In genomic region chr6:16737389-16737788, GRCh38 we compare ENCODE assay signal across 8 cellular contexts. TPM values are rescaled to one million over a fixed set of nuclear protein-coding genes. Genes with fewer than 3 reads are reported as not detected.
DNase-seq lines count a peak whose midpoint lies in the region; ATAC-seq and TF ChIP-seq lines count a peak whose summit lies in the region.

No MANE protein-coding gene starts in this region.

- no peak for TF ChIP-seq CTCF in WERI-Rb-1 (IDR thresholded peaks at IDR 0.05; ENCODE audit: low read depth, low read length)

- H3K4me3 ChIP-seq in skeletal muscle tissue (ENCODE audit: low read length in 3 of 3) (no peak overlapping the region), WERI-Rb-1 (ENCODE audit: low read depth, low read length) (no peak overlapping the region)

- no peaks in the 10 kb centered on the region for H3K9me3 Mint-ChIP-seq in activated naive CD8-positive, alpha-beta T cell treated with anti-CD3 and anti-CD28 coated beads, Interleukin-2, amount 50 U/mL, for 24 hours

- H3K27ac Mint-ChIP-seq in activated naive CD8-positive, alpha-beta T cell treated with anti-CD3 and anti-CD28 coated beads, Interleukin-2, amount 50 U/mL, for 24 hours = peak overlapping the region; percentile 59

- H3K27me3 Mint-ChIP-seq in activated naive CD8-positive, alpha-beta T cell treated with anti-CD3 and anti-CD28 coated beads, Interleukin-2, amount 50 U/mL, for 24 hours = no peaks in the 10 kb centered on the region

- no peak for ATAC-seq in activated naive CD8-positive, alpha-beta T cell treated with anti-CD3 and anti-CD28 coated beads, Interleukin-2, amount 50 U/mL, for 24 hours
- ATAC-seq in left ventricle myocardium superior (peak; percentile 51), HG02840 (IDR thresholded peaks at IDR 0.05; ENCODE audit: low FRiP score, unreplicated experiment) (no peak)

- H3K36me3 Mint-ChIP-seq in activated naive CD8-positive, alpha-beta T cell treated with anti-CD3 and anti-CD28 coated beads, Interleukin-2, amount 50 U/mL, for 24 hours (ENCODE audit: low read depth) = peaks cover 36% of the 10 kb centered on the region

- H3K36me3 ChIP-seq in skeletal muscle tissue (ENCODE audit: control insufficient read depth in 3 of 3, insufficient read depth in 3 of 3, low read length in 3 of 3) (no peaks in the 10 kb centered on the region), WERI-Rb-1 (no peaks in the 10 kb centered on the region)

- H3K4me1 ChIP-seq in skeletal muscle tissue (ENCODE audit: control insufficient read depth in 3 of 3, insufficient read depth in 3 of 3, low read length in 3 of 3) = peaks cover 31 to 47% (median 31%) of the 10 kb centered on the region in 3 donors

- H3K27me3 ChIP-seq in skeletal muscle tissue (ENCODE audit: control insufficient read depth in 3 of 3, insufficient read depth in 3 of 3, low read length in 3 of 3) (no peaks in the 10 kb centered on the region), WERI-Rb-1 (ENCODE audit: insufficient read depth, low read depth, severe bottlenecking) (no peaks in the 10 kb centered on the region)

- H3K9ac ChIP-seq in skeletal muscle tissue (ENCODE audit: low read depth in 1 of 3, low read length in 3 of 3) = peak overlapping the region in 1 of 3 donors; percentile 16

- no peak overlapping the region for H3K4me3 Mint-ChIP-seq in activated naive CD8-positive, alpha-beta T cell treated with anti-CD3 and anti-CD28 coated beads, Interleukin-2, amount 50 U/mL, for 24 hours

- DNase-seq in HT-29 (ENCODE audit: low spot score) = peak; percentile 20
- no peak for DNase-seq in activated naive CD8-positive, alpha-beta T cell treated with anti-CD3 and anti-CD28 coated beads, Interleukin-2, amount 50 U/mL, for 24 hours
- no peak for DNase-seq in left ventricle myocardium superior
- no peak for DNase-seq in NOMO-1 treated with dmso at 0.1 percent for 144 hours (lab: John Stamatoyannopoulos, UW; ENCODE audit: unreplicated experiment)
- no peak for DNase-seq in GOT3 (lab: John Stamatoyannopoulos, UW)
- DNase-seq in WERI-Rb-1 = no peak

- no peaks in the 10 kb centered on the region for H3K9me3 ChIP-seq in skeletal muscle tissue (ENCODE audit: control insufficient read depth in 3 of 3, low read length in 3 of 3)
- no peaks in the 10 kb centered on the region for H3K9me3 ChIP-seq in WERI-Rb-1 (ENCODE audit: severe bottlenecking)

- peak overlapping the region; percentile 41 for H3K27ac ChIP-seq in skeletal muscle tissue (ENCODE audit: low read depth, low read length)
- no peak overlapping the region for H3K27ac ChIP-seq in WERI-Rb-1

- H3K4me1 Mint-ChIP-seq in activated naive CD8-positive, alpha-beta T cell treated with anti-CD3 and anti-CD28 coated beads, Interleukin-2, amount 50 U/mL, for 24 hours = peaks cover 47% of the 10 kb centered on the region

- intact Hi-C loops in left ventricle myocardium superior (cut with micrococcal nuclease) = no loop called here

RNA-seq across cellular contexts. Expression of gene ATXN1, which starts 23.9 kb away (rescaled TPM):
- total RNA-seq in HT-29 (2014; rRNA removed; shearing (Covaris generic)) = 33.2 and 39.1 TPM in 2 replicates
- total RNA-seq in left ventricle myocardium superior (45.2 TPM), skeletal muscle tissue (30.8 TPM)
